Comparison of ENCODE assay signal across 13 cellular contexts in the genomic region with DNA sequence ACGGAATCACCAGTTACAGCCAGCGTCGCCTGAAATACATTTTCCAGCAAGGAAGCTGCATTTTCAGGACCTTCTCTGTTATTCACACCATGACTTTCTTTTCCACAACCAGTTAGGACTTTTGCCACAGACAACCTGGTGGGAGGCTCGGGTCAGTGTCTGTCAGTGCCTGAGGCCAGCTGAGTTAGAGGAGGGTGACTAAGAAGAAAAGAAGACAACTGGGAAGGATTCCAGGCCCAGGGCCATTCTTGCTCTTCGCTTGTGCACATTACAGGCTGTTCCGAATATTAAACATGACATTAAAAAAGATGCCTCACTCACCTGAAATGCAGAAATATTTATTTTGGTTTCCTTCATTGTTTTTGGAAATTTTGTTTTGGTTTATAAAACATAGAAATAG. TPM values are rescaled to one million over a fixed set of nuclear protein-coding genes. Genes with fewer than 3 reads are reported as not detected.
DNase-seq lines count a peak whose midpoint lies in the region; ATAC-seq, FAIRE-seq and TF ChIP-seq lines count a peak whose summit lies in the region.
"Had no signal": no experiment of that assay in that cellular context is flagged by ENCODE, and none has a peak within 500 bp of the region (broad histone marks: within the 10 kb centered on the region; RNA-seq: fewer than 3 reads in every experiment).

No MANE protein-coding gene starts in this region.

- H3K4me3 ChIP-seq in MG63 (no peak overlapping the region), cardiac fibroblast (replicated peaks in 1 of 2; ENCODE audit: low read depth in 2 of 2, low read length in 2 of 2) (no peak overlapping the region), subcutaneous abdominal adipose tissue (ENCODE audit: low read depth in 1 of 5, low read length in 5 of 5) (no peak overlapping the region)

- FAIRE-seq in GM12891 (lab: Jason Lieb, UNC) = no peak
- FAIRE-seq: islet of Langerhans had no signal

- no peaks in the 10 kb centered on the region for H3K36me3 ChIP-seq in MG63
- peaks cover 25 to 45% (median 29%) of the 10 kb centered on the region in 5 donors for H3K36me3 ChIP-seq in subcutaneous abdominal adipose tissue (ENCODE audit: control insufficient read depth in 5 of 5, insufficient read depth in 5 of 5, low read length in 5 of 5)

- peak overlapping the region; percentile 90 for H3K27ac ChIP-seq in subcutaneous abdominal adipose tissue (ENCODE audit: low read depth, low read length)

- intact Hi-C loops in left ventricle myocardium superior (cut with micrococcal nuclease) = no loop called here

- H3K27me3 ChIP-seq in MG63 = no peaks in the 10 kb centered on the region
- no peaks in the 10 kb centered on the region for H3K27me3 ChIP-seq in subcutaneous abdominal adipose tissue (ENCODE audit: control insufficient read depth in 5 of 5, insufficient read depth in 4 of 5, low read length in 5 of 5)

- DNase-seq in MG63 = peak; percentile 48
- DNase-seq in cardiac fibroblast (ENCODE audit: low read depth in 2 of 2) = peak; percentile 53 to 78
- peak; percentile 46 for DNase-seq in left ventricle myocardium superior
- no peak for DNase-seq in stimulated activated CD4-positive, alpha-beta T cell treated with anti-CD3 and anti-CD28 coated beads, Interleukin-2, amount 100 ng/mL, for 24 hours
- DNase-seq in GM12891 (ENCODE audit: insufficient read length, low spot score) = no peak
- DNase-seq in activated CD4-positive, CD25-positive, alpha-beta regulatory T cell treated with anti-CD3 and anti-CD28 coated beads, Interleukin-2, amount 50 U/mL, for 72 hours = no peak
- DNase-seq: CD8-positive, alpha-beta memory T cell; NCI-H1105; NCI-H446; OCI-M1; T-helper 17 cell had no signal

- ATAC-seq in left ventricle myocardium superior = peak; percentile 43
- ATAC-seq: T-helper 17 cell had no signal

- H3K4me1 ChIP-seq in subcutaneous abdominal adipose tissue (ENCODE audit: control insufficient read depth in 5 of 5, insufficient read depth in 5 of 5, low read length in 5 of 5) = peaks cover 0 to 49% (median 39%) of the 10 kb centered on the region in 5 donors

- H3K9me3 ChIP-seq in MG63 = no peaks in the 10 kb centered on the region
- no peaks in the 10 kb centered on the region for H3K9me3 ChIP-seq in subcutaneous abdominal adipose tissue (ENCODE audit: control insufficient read depth in 5 of 5, low read length in 5 of 5)

- no peak for TF ChIP-seq POLR2A in GM12891 (IDR thresholded peaks at IDR 0.05; ENCODE audit: low read depth, low read length)

- no peak for TF ChIP-seq CTCF in cardiac fibroblast (IDR thresholded peaks at IDR 0.05; ENCODE audit: low read depth, low read length)

- peak overlapping the region in 2 of 5 donors; percentile 32 to 83 for H3K9ac ChIP-seq in subcutaneous abdominal adipose tissue (ENCODE audit: low read length in 5 of 5)

TF ChIP-seq in GM12891, 5 proteins besides CTCF, POLR2A, EP300 and RAD21:
- TF ChIP-seq POU2F2 (IDR thresholded peaks at IDR 0.05; ENCODE audit: low read depth, low read length) (no peak), TAF1 (IDR thresholded peaks at IDR 0.05; ENCODE audit: low read depth, low read length) (no peak), SPI1 (IDR thresholded peaks at IDR 0.05; ENCODE audit: low read depth, low read length) (no peak), POLR2AphosphoS5 (IDR thresholded peaks at IDR 0.05; ENCODE audit: low read depth, low read length) (no peak), PAX5 (IDR thresholded peaks at IDR 0.05; ENCODE audit: insufficient read depth, low read length, severe bottlenecking) (no peak)

RNA-seq across cellular contexts. Expression of gene CENPU, which starts 21.4 kb away (rescaled TPM):
- 42.4 and 46.1 TPM in 2 replicates for total RNA-seq in MG63 (2014; rRNA removed; shearing (Covaris generic); ENCODE audit: low replicate concordance)
- total RNA-seq in left ventricle myocardium superior = 1.5 TPM
- polyA plus RNA-seq in GM12891 (2012; ENCODE audit: low read depth, missing spikeins) = 29.7 TPM

Comparison
In these comparisons a context has a peak if more than half of its experiments do, and no peak if none do; other contexts are left out.
1. DNase-seq: peak in MG63 (single experiment), cardiac fibroblast (2 of 2) and left ventricle myocardium superior (single experiment); none in stimulated activated CD4-positive, alpha-beta T cell treated with anti-CD3 and anti-CD28 coated beads, Interleukin-2, amount 100 ng/mL, for 24 hours (0 of 2), GM12891 (single experiment) and activated CD4-positive, CD25-positive, alpha-beta regulatory T cell treated with anti-CD3 and anti-CD28 coated beads, Interleukin-2, amount 50 U/mL, for 72 hours (single experiment).
2. RNA of gene CENPU, which starts 21.4 kb away (total RNA-seq): 42.4 to 46.1 TPM in MG63; 1.5 TPM in left ventricle myocardium superior (single experiment); every median in the first group is over 10 times any median in the second.